1 cellular context compared by ENCODE assay signal in the genomic region with DNA sequence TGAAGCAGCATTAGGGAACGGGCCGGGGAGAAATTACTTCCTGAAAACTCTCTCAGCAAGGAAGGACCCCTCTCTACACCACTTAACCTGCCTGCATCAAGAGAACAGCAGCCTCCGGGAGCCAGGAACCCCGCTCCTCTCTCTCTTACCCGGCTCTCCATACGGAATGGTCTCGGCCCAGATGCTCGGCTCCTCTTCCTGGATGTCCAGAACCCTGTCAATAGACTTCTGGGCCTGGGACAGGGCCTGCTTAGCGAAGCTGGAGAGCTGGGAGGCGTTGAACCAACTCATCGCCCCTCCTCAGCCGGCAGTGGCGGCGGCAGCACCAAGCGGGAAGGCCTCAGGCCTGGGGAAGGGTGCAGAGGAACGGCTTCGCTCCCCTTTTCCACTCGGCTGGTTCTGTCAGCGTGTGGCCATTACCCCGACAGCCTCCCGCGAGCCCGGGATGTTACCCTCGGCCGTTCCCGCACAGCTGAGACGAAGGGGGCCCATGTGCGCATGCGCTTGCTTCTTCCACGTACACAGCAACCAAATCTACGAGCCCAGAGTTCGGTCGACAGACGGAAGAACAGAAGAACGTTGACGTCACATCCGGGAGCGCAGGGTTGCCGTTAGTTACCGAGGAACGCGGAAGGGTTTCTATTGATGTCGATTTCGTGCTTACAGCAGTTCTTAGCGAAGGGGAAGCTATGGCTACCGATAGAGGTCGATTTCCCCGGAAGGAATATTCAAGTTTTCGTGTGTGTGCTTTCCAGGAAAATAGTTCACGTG.
TF ChIP-seq lines count a peak whose summit lies in the region.

A gene with protein sequence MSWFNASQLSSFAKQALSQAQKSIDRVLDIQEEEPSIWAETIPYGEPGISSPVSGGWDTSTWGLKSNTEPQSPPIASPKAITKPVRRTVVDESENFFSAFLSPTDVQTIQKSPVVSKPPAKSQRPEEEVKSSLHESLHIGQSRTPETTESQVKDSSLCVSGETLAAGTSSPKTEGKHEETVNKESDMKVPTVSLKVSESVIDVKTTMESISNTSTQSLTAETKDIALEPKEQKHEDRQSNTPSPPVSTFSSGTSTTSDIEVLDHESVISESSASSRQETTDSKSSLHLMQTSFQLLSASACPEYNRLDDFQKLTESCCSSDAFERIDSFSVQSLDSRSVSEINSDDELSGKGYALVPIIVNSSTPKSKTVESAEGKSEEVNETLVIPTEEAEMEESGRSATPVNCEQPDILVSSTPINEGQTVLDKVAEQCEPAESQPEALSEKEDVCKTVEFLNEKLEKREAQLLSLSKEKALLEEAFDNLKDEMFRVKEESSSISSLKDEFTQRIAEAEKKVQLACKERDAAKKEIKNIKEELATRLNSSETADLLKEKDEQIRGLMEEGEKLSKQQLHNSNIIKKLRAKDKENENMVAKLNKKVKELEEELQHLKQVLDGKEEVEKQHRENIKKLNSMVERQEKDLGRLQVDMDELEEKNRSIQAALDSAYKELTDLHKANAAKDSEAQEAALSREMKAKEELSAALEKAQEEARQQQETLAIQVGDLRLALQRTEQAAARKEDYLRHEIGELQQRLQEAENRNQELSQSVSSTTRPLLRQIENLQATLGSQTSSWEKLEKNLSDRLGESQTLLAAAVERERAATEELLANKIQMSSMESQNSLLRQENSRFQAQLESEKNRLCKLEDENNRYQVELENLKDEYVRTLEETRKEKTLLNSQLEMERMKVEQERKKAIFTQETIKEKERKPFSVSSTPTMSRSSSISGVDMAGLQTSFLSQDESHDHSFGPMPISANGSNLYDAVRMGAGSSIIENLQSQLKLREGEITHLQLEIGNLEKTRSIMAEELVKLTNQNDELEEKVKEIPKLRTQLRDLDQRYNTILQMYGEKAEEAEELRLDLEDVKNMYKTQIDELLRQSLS (minus strand): TSS at position 538 of the 771 bp plus-strand sequence. CDS start 247 bp downstream, at position 291.

TF ChIP-seq in K562, 482 proteins besides CTCF, POLR2A, EP300 and RAD21 (continued from another document and continues in another):
- TF ChIP-seq, protein P1, sequence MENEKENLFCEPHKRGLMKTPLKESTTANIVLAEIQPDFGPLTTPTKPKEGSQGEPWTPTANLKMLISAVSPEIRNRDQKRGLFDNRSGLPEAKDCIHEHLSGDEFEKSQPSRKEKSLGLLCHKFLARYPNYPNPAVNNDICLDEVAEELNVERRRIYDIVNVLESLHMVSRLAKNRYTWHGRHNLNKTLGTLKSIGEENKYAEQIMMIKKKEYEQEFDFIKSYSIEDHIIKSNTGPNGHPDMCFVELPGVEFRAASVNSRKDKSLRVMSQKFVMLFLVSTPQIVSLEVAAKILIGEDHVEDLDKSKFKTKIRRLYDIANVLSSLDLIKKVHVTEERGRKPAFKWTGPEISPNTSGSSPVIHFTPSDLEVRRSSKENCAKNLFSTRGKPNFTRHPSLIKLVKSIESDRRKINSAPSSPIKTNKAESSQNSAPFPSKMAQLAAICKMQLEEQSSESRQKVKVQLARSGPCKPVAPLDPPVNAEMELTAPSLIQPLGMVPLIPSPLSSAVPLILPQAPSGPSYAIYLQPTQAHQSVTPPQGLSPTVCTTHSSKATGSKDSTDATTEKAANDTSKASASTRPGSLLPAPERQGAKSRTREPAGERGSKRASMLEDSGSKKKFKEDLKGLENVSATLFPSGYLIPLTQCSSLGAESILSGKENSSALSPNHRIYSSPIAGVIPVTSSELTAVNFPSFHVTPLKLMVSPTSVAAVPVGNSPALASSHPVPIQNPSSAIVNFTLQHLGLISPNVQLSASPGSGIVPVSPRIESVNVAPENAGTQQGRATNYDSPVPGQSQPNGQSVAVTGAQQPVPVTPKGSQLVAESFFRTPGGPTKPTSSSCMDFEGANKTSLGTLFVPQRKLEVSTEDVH (IDR thresholded peaks at IDR 0.05; ENCODE audit: low read depth, partially characterized antibody), result peak; percentile 53
- TF ChIP-seq ZNF444 (CRISPR knock-in tag; IDR thresholded peaks at IDR 0.05), result no peak
- TF ChIP-seq CBFA2T3 (IDR thresholded peaks at IDR 0.05), result no peak
- TF ChIP-seq SMAD4 (CRISPR knock-in tag; conservative IDR thresholded peaks at IDR 0.05), result no peak
- TF ChIP-seq NBN (IDR thresholded peaks at IDR 0.05; ENCODE audit: low read depth), result no peak
- TF ChIP-seq XRCC5 (IDR thresholded peaks at IDR 0.05; ENCODE audit: low read depth, low read length), result no peak
- peak in 1 of 3 experiments; percentile 53 for TF ChIP-seq YY1 (IDR thresholded peaks at IDR 0.05; ENCODE audit: borderline replicate concordance in 1 of 3, control insufficient read depth in 1 of 3, extremely low read depth in 1 of 3, insufficient read depth in 3 of 3, insufficient read length in 1 of 3, insufficient replicate concordance in 2 of 3, low read depth in 1 of 3, low read length in 2 of 3)
- no peak for TF ChIP-seq NONO (IDR thresholded peaks at IDR 0.05; ENCODE audit: low read depth in 2 of 2, low read length in 1 of 2)
- TF ChIP-seq, protein P2, sequence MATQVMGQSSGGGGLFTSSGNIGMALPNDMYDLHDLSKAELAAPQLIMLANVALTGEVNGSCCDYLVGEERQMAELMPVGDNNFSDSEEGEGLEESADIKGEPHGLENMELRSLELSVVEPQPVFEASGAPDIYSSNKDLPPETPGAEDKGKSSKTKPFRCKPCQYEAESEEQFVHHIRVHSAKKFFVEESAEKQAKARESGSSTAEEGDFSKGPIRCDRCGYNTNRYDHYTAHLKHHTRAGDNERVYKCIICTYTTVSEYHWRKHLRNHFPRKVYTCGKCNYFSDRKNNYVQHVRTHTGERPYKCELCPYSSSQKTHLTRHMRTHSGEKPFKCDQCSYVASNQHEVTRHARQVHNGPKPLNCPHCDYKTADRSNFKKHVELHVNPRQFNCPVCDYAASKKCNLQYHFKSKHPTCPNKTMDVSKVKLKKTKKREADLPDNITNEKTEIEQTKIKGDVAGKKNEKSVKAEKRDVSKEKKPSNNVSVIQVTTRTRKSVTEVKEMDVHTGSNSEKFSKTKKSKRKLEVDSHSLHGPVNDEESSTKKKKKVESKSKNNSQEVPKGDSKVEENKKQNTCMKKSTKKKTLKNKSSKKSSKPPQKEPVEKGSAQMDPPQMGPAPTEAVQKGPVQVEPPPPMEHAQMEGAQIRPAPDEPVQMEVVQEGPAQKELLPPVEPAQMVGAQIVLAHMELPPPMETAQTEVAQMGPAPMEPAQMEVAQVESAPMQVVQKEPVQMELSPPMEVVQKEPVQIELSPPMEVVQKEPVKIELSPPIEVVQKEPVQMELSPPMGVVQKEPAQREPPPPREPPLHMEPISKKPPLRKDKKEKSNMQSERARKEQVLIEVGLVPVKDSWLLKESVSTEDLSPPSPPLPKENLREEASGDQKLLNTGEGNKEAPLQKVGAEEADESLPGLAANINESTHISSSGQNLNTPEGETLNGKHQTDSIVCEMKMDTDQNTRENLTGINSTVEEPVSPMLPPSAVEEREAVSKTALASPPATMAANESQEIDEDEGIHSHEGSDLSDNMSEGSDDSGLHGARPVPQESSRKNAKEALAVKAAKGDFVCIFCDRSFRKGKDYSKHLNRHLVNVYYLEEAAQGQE (CRISPR knock-in tag; IDR thresholded peaks at IDR 0.05; ENCODE audit: low read depth), result no peak
- TF ChIP-seq, protein P3, sequence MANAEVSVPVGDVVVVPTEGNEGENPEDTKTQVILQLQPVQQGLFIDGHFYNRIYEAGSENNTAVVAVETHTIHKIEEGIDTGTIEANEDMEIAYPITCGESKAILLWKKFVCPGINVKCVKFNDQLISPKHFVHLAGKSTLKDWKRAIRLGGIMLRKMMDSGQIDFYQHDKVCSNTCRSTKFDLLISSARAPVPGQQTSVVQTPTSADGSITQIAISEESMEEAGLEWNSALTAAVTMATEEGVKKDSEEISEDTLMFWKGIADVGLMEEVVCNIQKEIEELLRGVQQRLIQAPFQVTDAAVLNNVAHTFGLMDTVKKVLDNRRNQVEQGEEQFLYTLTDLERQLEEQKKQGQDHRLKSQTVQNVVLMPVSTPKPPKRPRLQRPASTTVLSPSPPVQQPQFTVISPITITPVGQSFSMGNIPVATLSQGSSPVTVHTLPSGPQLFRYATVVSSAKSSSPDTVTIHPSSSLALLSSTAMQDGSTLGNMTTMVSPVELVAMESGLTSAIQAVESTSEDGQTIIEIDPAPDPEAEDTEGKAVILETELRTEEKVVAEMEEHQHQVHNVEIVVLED (CRISPR knock-in tag; IDR thresholded peaks at IDR 0.05), result no peak
- TF ChIP-seq ZFX (CRISPR knock-in tag; IDR thresholded peaks at IDR 0.05), result peak; percentile 97
- no peak for TF ChIP-seq FOXK1 (CRISPR knock-in tag; IDR thresholded peaks at IDR 0.05; ENCODE audit: borderline replicate concordance)
- TF ChIP-seq CBX8 (IDR thresholded peaks at IDR 0.05; ENCODE audit: borderline replicate concordance, extremely low read depth, low read depth, low read length, poor library complexity, severe bottlenecking), result no peak
- no peak for TF ChIP-seq TCF3 (CRISPR knock-in tag; IDR thresholded peaks at IDR 0.05)
- TF ChIP-seq HNRNPK (IDR thresholded peaks at IDR 0.05; ENCODE audit: low read depth, low read length, poor library complexity, severe bottlenecking), result no peak
- TF ChIP-seq KDM5B (IDR thresholded peaks at IDR 0.05; ENCODE audit: insufficient replicate concordance, low read depth, low read length), result peak; percentile 62
- TF ChIP-seq MCM3 (IDR thresholded peaks at IDR 0.05), result no peak
- TF ChIP-seq, protein P4, sequence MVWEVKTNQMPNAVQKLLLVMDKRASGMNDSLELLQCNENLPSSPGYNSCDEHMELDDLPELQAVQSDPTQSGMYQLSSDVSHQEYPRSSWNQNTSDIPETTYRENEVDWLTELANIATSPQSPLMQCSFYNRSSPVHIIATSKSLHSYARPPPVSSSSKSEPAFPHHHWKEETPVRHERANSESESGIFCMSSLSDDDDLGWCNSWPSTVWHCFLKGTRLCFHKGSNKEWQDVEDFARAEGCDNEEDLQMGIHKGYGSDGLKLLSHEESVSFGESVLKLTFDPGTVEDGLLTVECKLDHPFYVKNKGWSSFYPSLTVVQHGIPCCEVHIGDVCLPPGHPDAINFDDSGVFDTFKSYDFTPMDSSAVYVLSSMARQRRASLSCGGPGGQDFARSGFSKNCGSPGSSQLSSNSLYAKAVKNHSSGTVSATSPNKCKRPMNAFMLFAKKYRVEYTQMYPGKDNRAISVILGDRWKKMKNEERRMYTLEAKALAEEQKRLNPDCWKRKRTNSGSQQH (CRISPR knock-in tag; IDR thresholded peaks at IDR 0.05), result no peak
- TF ChIP-seq DMBX1 (CRISPR knock-in tag; IDR thresholded peaks at IDR 0.05; ENCODE audit: borderline replicate concordance), result no peak
- no peak for TF ChIP-seq RFX5 (IDR thresholded peaks at IDR 0.05; ENCODE audit: low read depth, low read length)
- TF ChIP-seq, protein P5, sequence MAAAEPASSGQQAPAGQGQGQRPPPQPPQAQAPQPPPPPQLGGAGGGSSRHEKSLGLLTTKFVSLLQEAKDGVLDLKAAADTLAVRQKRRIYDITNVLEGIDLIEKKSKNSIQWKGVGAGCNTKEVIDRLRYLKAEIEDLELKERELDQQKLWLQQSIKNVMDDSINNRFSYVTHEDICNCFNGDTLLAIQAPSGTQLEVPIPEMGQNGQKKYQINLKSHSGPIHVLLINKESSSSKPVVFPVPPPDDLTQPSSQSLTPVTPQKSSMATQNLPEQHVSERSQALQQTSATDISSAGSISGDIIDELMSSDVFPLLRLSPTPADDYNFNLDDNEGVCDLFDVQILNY (CRISPR knock-in tag; IDR thresholded peaks at IDR 0.05), result no peak
- TF ChIP-seq, protein P6, sequence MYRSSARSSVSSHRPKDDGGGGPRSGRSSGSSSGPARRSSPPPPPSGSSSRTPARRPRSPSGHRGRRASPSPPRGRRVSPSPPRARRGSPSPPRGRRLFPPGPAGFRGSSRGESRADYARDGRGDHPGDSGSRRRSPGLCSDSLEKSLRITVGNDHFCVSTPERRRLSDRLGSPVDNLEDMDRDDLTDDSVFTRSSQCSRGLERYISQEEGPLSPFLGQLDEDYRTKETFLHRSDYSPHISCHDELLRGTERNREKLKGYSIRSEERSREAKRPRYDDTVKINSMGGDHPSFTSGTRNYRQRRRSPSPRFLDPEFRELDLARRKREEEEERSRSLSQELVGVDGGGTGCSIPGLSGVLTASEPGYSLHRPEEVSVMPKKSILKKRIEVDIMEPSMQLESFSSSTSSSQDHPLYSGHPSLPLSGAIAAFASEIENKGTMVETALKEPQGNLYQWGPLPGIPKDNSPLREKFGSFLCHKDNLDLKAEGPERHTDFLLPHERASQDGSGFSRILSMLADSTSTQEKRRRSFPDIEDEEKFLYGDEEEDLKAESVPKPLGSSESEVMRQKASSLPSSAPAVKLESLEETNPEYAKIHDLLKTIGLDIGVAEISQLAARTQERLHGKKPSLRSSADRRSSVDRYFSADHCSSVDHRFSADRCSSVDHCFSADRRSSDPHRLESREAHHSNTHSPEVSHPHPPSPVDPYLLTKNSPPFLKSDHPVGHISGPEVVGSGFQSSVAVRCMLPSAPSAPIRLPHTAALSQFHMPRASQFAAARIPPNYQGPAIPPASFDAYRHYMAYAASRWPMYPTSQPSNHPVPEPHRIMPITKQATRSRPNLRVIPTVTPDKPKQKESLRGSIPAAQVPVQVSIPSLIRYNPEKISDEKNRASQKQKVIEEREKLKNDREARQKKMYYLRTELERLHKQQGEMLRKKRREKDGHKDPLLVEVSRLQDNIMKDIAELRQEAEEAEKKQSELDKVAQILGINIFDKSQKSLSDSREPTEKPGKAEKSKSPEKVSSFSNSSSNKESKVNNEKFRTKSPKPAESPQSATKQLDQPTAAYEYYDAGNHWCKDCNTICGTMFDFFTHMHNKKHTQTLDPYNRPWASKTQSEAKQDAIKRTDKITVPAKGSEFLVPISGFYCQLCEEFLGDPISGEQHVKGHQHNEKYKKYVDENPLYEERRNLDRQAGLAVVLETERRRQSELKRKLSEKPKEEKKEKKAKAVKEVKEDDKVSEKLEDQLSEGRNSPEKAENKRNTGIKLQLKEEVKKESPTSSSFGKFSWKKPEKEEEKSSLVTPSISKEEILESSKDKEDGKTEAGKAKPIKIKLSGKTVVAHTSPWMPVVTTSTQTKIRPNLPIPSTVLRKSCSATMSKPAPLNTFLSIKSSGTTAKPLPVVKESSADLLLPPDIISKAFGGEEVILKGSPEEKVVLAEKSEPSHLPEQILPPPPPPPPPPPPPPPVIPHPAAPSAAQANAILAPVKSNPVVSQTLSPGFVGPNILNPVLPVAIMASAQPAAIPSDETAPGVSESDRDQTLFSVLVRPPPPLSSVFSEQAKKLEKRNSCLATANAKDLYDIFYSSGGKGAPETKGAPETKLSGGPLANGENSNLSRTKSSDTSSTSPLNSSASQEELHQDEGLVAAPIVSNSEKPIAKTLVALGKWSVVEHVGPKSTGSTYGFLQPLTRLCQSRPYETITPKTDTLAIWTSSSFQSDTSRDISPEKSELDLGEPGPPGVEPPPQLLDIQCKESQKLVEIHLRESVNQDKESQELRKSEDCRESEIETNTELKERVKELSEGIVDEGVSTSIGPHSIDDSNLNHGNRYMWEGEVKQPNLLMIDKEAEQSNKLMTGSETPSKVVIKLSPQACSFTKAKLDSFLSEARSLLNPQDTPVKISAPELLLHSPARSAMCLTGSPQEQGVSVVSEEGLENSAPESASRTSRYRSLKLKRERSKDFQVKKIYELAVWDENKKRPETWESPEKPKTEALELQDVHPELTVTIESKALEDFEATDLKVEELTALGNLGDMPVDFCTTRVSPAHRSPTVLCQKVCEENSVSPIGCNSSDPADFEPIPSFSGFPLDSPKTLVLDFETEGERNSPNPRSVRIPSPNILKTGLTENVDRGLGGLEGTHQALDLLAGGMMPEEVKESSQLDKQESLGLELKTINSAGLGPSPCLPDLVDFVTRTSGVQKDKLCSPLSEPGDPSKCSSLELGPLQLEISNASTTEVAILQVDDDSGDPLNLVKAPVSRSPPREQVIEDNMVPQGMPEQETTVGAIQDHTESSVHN (IDR thresholded peaks at IDR 0.05; ENCODE audit: borderline replicate concordance in 1 of 2, low read depth in 1 of 2), result no peak
- no peak for TF ChIP-seq STAT5A (IDR thresholded peaks at IDR 0.05; ENCODE audit: borderline replicate concordance, low read length)
- TF ChIP-seq MED1 (CRISPR knock-in tag; IDR thresholded peaks at IDR 0.05; ENCODE audit: borderline replicate concordance), result no peak
- no peak for TF ChIP-seq SMAD3 (CRISPR knock-in tag; conservative IDR thresholded peaks at IDR 0.05)
